In genomic region chr14:21165670-21166069, GRCh38 we compare ENCODE assay signal across 18 cellular contexts. TPM values are rescaled to one million over a fixed set of nuclear protein-coding genes. Genes with fewer than 3 reads are reported as not detected.
"Had no signal": no experiment of that assay in that cellular context is flagged by ENCODE, and none has a peak within 500 bp of the region (broad histone marks: within the 10 kb centered on the region; RNA-seq: fewer than 3 reads in every experiment).

No MANE protein-coding gene starts in this region.

RNA-seq across cellular contexts. Expression of gene OR5AU1, which starts 9.8 kb away (rescaled TPM):
- total RNA-seq: kidney, left colon, left lung, lung, mesothelial cell of epicardium, mononuclear cell, natural killer cell, occipital lobe, osteocyte, posterior vena cava, right atrium auricular region, sigmoid colon, temporal lobe, ureter, uterus had no signal
- polyA plus RNA-seq: immature natural killer cell, lung, psoas muscle, sigmoid colon, small intestine had no signal
